Comparison of ENCODE assay signal across 25 cellular contexts in the genomic region with DNA sequence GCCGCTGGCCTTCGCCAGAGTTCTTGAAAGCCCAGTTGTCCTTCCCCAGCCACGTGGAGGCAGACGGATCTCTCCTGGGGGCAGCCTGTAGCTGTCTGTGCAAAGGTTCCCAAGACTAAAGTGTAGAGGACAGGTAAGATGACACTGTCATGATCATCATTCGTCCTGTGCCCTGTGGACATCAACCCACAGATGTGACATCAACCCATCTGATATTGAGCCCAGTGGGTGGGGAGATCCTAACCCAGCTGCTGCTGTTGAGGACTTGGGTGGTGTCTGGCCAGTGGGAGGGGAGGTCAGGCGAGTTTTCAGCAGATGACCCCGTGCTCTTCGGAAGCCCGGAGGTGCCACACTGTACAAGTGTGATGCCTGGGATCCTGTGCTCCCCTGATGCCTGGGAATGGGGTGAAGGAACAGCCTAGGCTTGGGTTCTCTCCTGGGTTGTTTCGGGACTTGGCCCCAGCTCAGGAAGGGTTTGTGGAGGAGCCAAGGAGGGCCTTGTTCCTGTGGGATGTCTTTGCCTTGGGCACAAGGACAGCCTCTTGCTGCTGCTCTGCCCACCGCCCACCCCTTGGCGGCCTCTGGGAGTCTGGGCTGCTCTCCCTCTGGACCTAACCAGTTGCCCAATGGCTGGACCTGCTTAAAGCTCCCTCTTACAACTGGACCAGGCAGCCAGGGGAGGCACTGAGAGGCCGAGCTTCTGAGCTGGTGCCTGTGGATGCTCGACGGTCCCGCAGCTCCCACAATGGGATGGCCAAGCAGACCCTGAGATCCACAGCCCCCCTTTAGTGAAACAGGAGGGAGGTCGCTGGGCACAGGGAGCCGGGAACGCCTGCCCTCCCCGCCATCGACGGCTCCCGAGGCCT. TPM values are rescaled to one million over a fixed set of nuclear protein-coding genes. Genes with fewer than 3 reads are reported as not detected.
DNase-seq lines count a peak whose midpoint lies in the region; ATAC-seq, FAIRE-seq and TF ChIP-seq lines count a peak whose summit lies in the region.
"Had no signal": no experiment of that assay in that cellular context is flagged by ENCODE, and none has a peak within 500 bp of the region (broad histone marks: within the 10 kb centered on the region; RNA-seq: fewer than 3 reads in every experiment).

No MANE protein-coding gene starts in this region.

- no peaks in the 10 kb centered on the region for H3K36me3 Mint-ChIP-seq in neural progenitor cell
- H3K36me3 Mint-ChIP-seq: activated CD4-positive, alpha-beta memory T cell treated with anti-CD3 and anti-CD28 coated beads for 36 hours; activated naive CD8-positive, alpha-beta T cell treated with anti-CD3 and anti-CD28 coated beads for 36 hours; natural killer cell treated with Interleukin-12 subunit alpha and Interleukin-12 subunit beta and Interleukin-15 and Interleukin-18, amount 100 ng/mL, for 72 hours; stimulated activated effector memory CD8-positive, alpha-beta T cell treated with anti-CD3 and anti-CD28 coated beads, Interleukin-12 subunit alpha, Interleukin-12 subunit beta, amount 100 ng/mL, for 72 hours; type B pancreatic cell had no signal

- H3K4me3 ChIP-seq in neural progenitor cell: no peak overlapping the region

- ATAC-seq in HG02588 (IDR thresholded peaks at IDR 0.05; ENCODE audit: unreplicated experiment): no peak
- no peak for ATAC-seq in GM21526 (IDR thresholded peaks at IDR 0.05; ENCODE audit: low FRiP score, unreplicated experiment)
- ATAC-seq: natural killer cell treated with Interleukin-12 subunit alpha and Interleukin-12 subunit beta and Interleukin-15 and Interleukin-18, amount 100 ng/mL, for 72 hours had no signal

- peaks cover 66% of the 10 kb centered on the region for H3K27me3 ChIP-seq in neural progenitor cell

- H3K4me3 Mint-ChIP-seq in neural progenitor cell: peak overlapping the region; percentile 12
- H3K4me3 Mint-ChIP-seq: activated CD4-positive, alpha-beta memory T cell treated with anti-CD3 and anti-CD28 coated beads for 36 hours; activated naive CD8-positive, alpha-beta T cell treated with anti-CD3 and anti-CD28 coated beads for 36 hours; activated T-helper 1 cell treated with anti-CD3 and anti-CD28 coated beads, Interleukin-12 subunit alpha, Interleukin-12 subunit beta, Interleukin-2, Interleukin-4 antibody, amounts not matched to agents 30 ng/mL and 10 ng/mL and 1 ng/mL, durations not matched to agents 14 hours and 24 hours and 36 hours; HFFc6; natural killer cell treated with Interleukin-12 subunit alpha and Interleukin-12 subunit beta and Interleukin-15 and Interleukin-18, amount 100 ng/mL, for 72 hours; stimulated activated effector memory CD8-positive, alpha-beta T cell treated with anti-CD3 and anti-CD28 coated beads, Interleukin-12 subunit alpha, Interleukin-12 subunit beta, amount 100 ng/mL, for 72 hours; type B pancreatic cell had no signal

- H3K36me3 ChIP-seq in ES-I3 (ENCODE audit: insufficient read depth, low read length): peaks cover 24% of the 10 kb centered on the region
- no peaks in the 10 kb centered on the region for H3K36me3 ChIP-seq in neural progenitor cell
- H3K36me3 ChIP-seq: pancreas had no signal

- DNase-seq in HTR-8/SVneo (ENCODE audit: insufficient read length, low spot score) (no peak), ecto neural progenitor cell (ENCODE audit: low spot score) (peak; percentile 53), neural progenitor cell (ENCODE audit: low spot score) (no peak), mucosa of gallbladder (ENCODE audit: low spot score) (no peak)
- DNase-seq: activated CD8-positive, alpha-beta memory T cell treated with anti-CD3 and anti-CD28 coated beads, Interleukin-2, amount 50 U/mL, for 4 hours; GF-D8; HFFc6; hypothalamus; kidney; NCI-H1417 treated with DMSO at 0.1 percent for 48 hours; right cardiac atrium; stimulated activated CD4-positive, alpha-beta T cell treated with anti-CD3 and anti-CD28 coated beads, Interleukin-4, amount 100 ng/mL, for 24 hours; T-helper 1 cell had no signal

- peaks cover 15% of the 10 kb centered on the region for H3K4me1 ChIP-seq in ES-I3 (ENCODE audit: insufficient read depth, low read length)
- peaks cover 9% of the 10 kb centered on the region for H3K4me1 ChIP-seq in neural progenitor cell

- no peak overlapping the region for H3K27ac Mint-ChIP-seq in neural progenitor cell
- H3K27ac Mint-ChIP-seq: activated CD4-positive, alpha-beta memory T cell treated with anti-CD3 and anti-CD28 coated beads for 36 hours; activated naive CD8-positive, alpha-beta T cell treated with anti-CD3 and anti-CD28 coated beads for 36 hours; activated T-helper 1 cell treated with anti-CD3 and anti-CD28 coated beads, Interleukin-12 subunit alpha, Interleukin-12 subunit beta, Interleukin-2, Interleukin-4 antibody, amounts not matched to agents 30 ng/mL and 10 ng/mL and 1 ng/mL, durations not matched to agents 14 hours and 24 hours and 36 hours; HFFc6; natural killer cell treated with Interleukin-12 subunit alpha and Interleukin-12 subunit beta and Interleukin-15 and Interleukin-18, amount 100 ng/mL, for 72 hours; stimulated activated effector memory CD8-positive, alpha-beta T cell treated with anti-CD3 and anti-CD28 coated beads, Interleukin-12 subunit alpha, Interleukin-12 subunit beta, amount 100 ng/mL, for 72 hours; type B pancreatic cell had no signal

- peaks cover 4% of the 10 kb centered on the region for H3K9me3 Mint-ChIP-seq in neural progenitor cell
- H3K9me3 Mint-ChIP-seq: activated CD4-positive, alpha-beta memory T cell treated with anti-CD3 and anti-CD28 coated beads for 36 hours; activated naive CD8-positive, alpha-beta T cell treated with anti-CD3 and anti-CD28 coated beads for 36 hours; activated T-helper 1 cell treated with anti-CD3 and anti-CD28 coated beads, Interleukin-12 subunit alpha, Interleukin-12 subunit beta, Interleukin-2, Interleukin-4 antibody, amounts not matched to agents 30 ng/mL and 10 ng/mL and 1 ng/mL, durations not matched to agents 14 hours and 24 hours and 36 hours; HFFc6; natural killer cell treated with Interleukin-12 subunit alpha and Interleukin-12 subunit beta and Interleukin-15 and Interleukin-18, amount 100 ng/mL, for 72 hours; stimulated activated effector memory CD8-positive, alpha-beta T cell treated with anti-CD3 and anti-CD28 coated beads, Interleukin-12 subunit alpha, Interleukin-12 subunit beta, amount 100 ng/mL, for 72 hours; type B pancreatic cell had no signal

- no peak overlapping the region for H3K4me2 ChIP-seq in neural progenitor cell

- FAIRE-seq in HTR-8/SVneo (lab: Jason Lieb, UNC): peak; percentile 33
- FAIRE-seq: endothelial cell of umbilical vein, kidney, pancreas had no signal

- no peak overlapping the region for H2AFZ ChIP-seq in neural progenitor cell (replicated peaks)

- H3K79me2 ChIP-seq in neural progenitor cell (ENCODE audit: low read depth): no peaks in the 10 kb centered on the region

- H3K27me3 Mint-ChIP-seq in neural progenitor cell (ENCODE audit: insufficient read depth, low read depth): peaks cover 48% of the 10 kb centered on the region

- H3K9ac ChIP-seq in ES-I3 (ENCODE audit: low read depth, low read length): peak overlapping the region; percentile 81
- H3K9ac ChIP-seq in neural progenitor cell: no peak overlapping the region

- H3K9me3 ChIP-seq in ES-I3 (ENCODE audit: control insufficient read depth, insufficient read depth, low read length): no peaks in the 10 kb centered on the region
- no peaks in the 10 kb centered on the region for H3K9me3 ChIP-seq in neural progenitor cell (ENCODE audit: low read depth)
- H3K9me3 ChIP-seq: pancreas had no signal

- H3F3A ChIP-seq in neural progenitor cell (ENCODE audit: low read depth): no peaks in the 10 kb centered on the region

- peaks cover 9% of the 10 kb centered on the region for H3K4me1 Mint-ChIP-seq in neural progenitor cell

- no peak for TF ChIP-seq CTCF in neural progenitor cell (IDR thresholded peaks at IDR 0.05)

- no peaks in the 10 kb centered on the region for H4K20me1 ChIP-seq in neural progenitor cell (ENCODE audit: low read depth)

- no peak overlapping the region for H3K27ac ChIP-seq in neural progenitor cell
- H3K27ac ChIP-seq: pancreas, RWPE1 had no signal

RNA-seq across cellular contexts. Expression of gene GAL, which starts 1.0 kb away (rescaled TPM):
- total RNA-seq in neural progenitor cell (ENCODE audit: low replicate concordance): 1.7 TPM in 1 of 2 replicates, not detected in the other
- not detected for total RNA-seq in mucosa of gallbladder
- total RNA-seq: right cardiac atrium had no signal
